Comparison of ENCODE assay signal across 9 cellular contexts in the genomic region with DNA sequence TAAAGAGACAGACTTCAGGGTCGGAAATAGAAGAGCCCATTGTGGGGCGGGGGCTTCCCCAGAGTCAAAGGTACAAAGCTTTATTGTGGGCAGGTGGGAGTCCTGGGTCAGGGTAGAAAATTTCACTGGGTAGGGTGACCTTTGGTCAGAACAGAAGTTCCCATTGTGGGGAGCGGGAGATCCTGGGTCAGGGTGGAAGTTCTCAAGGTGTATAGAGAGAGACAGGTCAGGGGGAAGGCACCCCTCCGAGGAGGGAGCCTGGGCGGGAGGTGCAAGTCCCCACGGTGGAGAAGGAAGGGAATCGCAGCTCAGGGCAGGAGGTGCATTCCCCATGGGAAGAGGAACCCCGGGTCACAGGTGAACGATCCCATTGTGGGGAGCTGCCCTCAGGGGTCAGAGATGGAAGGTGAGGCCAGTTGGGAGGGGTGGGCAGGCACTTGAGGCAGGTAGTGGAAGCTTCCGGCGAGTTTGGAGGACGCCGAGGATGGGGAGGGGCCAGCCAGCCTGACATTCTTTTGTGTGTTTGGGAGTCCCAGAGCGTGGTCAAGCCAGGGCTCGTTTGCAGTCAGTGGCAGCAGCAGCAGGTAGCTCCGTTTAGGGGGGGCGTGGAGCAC. TPM values are rescaled to one million over a fixed set of nuclear protein-coding genes. Genes with fewer than 3 reads are reported as not detected.
A peak's percentile ranks its signal among the peaks of the same experiment; 100 is the strongest.
DNase-seq lines count a peak whose midpoint lies in the region; ATAC-seq, FAIRE-seq and TF ChIP-seq lines count a peak whose summit lies in the region.
"Had no signal": no experiment of that assay in that cellular context is flagged by ENCODE, and none has a peak within 500 bp of the region (broad histone marks: within the 10 kb centered on the region; RNA-seq: fewer than 3 reads in every experiment).

No MANE protein-coding gene starts in this region.

- H3K4me1 ChIP-seq in GM12878 (ENCODE audit: control insufficient read depth, insufficient read depth, low read length), result 0 out of 2 replicates have a peak, but pooled peaks cover 5% of the 10 kb centered on the region

- peak overlapping the region; percentile 93 for H3K4me3 ChIP-seq in GM12878

- H3K9me3 ChIP-seq in GM12878 (replicated peaks; ENCODE audit: control insufficient read depth, insufficient read depth, low read length), result no peaks in the 10 kb centered on the region

- H3K9me3 Mint-ChIP-seq in activated CD4-positive, alpha-beta T cell treated with anti-CD3 and anti-CD28 coated beads for 36 hours (ENCODE audit: low read depth), result no peaks in the 10 kb centered on the region
- no peaks in the 10 kb centered on the region for H3K9me3 Mint-ChIP-seq in stimulated activated memory B cell treated with anti-CD40 and anti-IgM and Interleukin-4, amounts not matched to agents 10 μg/mL and 1 μg/mL and 100 μg/mL, for 72 hours

- CTCF ChIA-PET in activated CD4-positive, alpha-beta T cell treated with anti-CD3 and anti-CD28 coated beads for 36 hours (lab: Charles Lee), result interaction anchor here (1.0 to 2.9 kb wide), 7 partner anchors 8 to 173 kb away, joined by 3 to 10 read pairs (median 3); no protein-coding TSS in a partner anchor
- CTCF ChIA-PET in GM12878 (lab: Yijun Ruan, JAX), result interaction anchor here (0.7 to 1.7 kb wide), 7 partner anchors 10 to 125 kb away, joined by 3 to 10 read pairs (median 6); no protein-coding TSS in a partner anchor

- DNase-seq in activated CD4-positive, alpha-beta T cell treated with anti-CD3 and anti-CD28 coated beads for 36 hours, result peak; percentile 53
- DNase-seq in activated CD4-positive, alpha-beta T cell treated with anti-CD3 and anti-CD28 coated beads, Interleukin-2, amount 50 U/mL, for 4 hours, result no peak
- DNase-seq in NCI-H69 (lab: John Stamatoyannopoulos, UW), result peak; percentile 44
- DNase-seq in GM12878 (ENCODE audit: low read depth, low spot score), result no peak
- DNase-seq in islet precursor cell, result peak; percentile 85
- no peak for DNase-seq in cortex of kidney (lab: John Stamatoyannopoulos, UW)

- peak overlapping the region; percentile 61 for H3K4me2 ChIP-seq in GM12878 (ENCODE audit: control insufficient read depth, insufficient read depth)

- no peaks in the 10 kb centered on the region for H3K27me3 Mint-ChIP-seq in activated CD4-positive, alpha-beta T cell treated with anti-CD3 and anti-CD28 coated beads for 36 hours
- H3K27me3 Mint-ChIP-seq in stimulated activated memory B cell treated with anti-CD40 and anti-IgM and Interleukin-4, amounts not matched to agents 10 μg/mL and 1 μg/mL and 100 μg/mL, for 72 hours, result no peaks in the 10 kb centered on the region

- H3K27me3 ChIP-seq in GM12878 (replicated peaks in 1 of 2; ENCODE audit: control insufficient read depth in 2 of 2, insufficient read depth in 2 of 2, low read length in 1 of 2), result no peaks in the 10 kb centered on the region

- H3K4me1 Mint-ChIP-seq in activated CD4-positive, alpha-beta T cell treated with anti-CD3 and anti-CD28 coated beads for 36 hours, result peaks cover 13% of the 10 kb centered on the region
- H3K4me1 Mint-ChIP-seq in stimulated activated memory B cell treated with anti-CD40 and anti-IgM and Interleukin-4, amounts not matched to agents 10 μg/mL and 1 μg/mL and 100 μg/mL, for 72 hours, result peaks cover 44% of the 10 kb centered on the region

- intact Hi-C loops in activated CD4-positive, alpha-beta T cell treated with anti-CD3 and anti-CD28 coated beads for 36 hours (cut with DNase I, micrococcal nuclease), result loop anchor here (1.0 to 2.0 kb wide), 5 partner anchors 9 to 189 kb away; partner anchors contain the start of genes GALE (in 2 of the 2), PITHD1 (in 2 of the 2), ELOA (in 1 of the 2) and HMGCL (in 1 of the 2)
- intact Hi-C loops in GM12878 (cut with micrococcal nuclease; ENCODE audit: unreplicated experiment), result no loop called here

- H3K4me3 Mint-ChIP-seq in activated CD4-positive, alpha-beta T cell treated with anti-CD3 and anti-CD28 coated beads for 36 hours, result peak overlapping the region; percentile 86
- H3K4me3 Mint-ChIP-seq in stimulated activated memory B cell treated with anti-CD40 and anti-IgM and Interleukin-4, amounts not matched to agents 10 μg/mL and 1 μg/mL and 100 μg/mL, for 72 hours, result peak overlapping the region; percentile 93

- BruUV-seq in GM12878 (replicated peaks; lab: Mats Ljungman, UMichigan), result no TSS peak

- peak; percentile 37 for ATAC-seq in activated CD4-positive, alpha-beta T cell treated with anti-CD3 and anti-CD28 coated beads for 36 hours
- ATAC-seq in GM12878, result peak; percentile 65
- peak; percentile 7 for ATAC-seq in stimulated activated memory B cell treated with anti-CD40 and anti-IgM and Interleukin-4, amounts not matched to agents 10 μg/mL and 1 μg/mL and 100 μg/mL, for 72 hours
- ATAC-seq in HG03139 (IDR thresholded peaks at IDR 0.05; ENCODE audit: unreplicated experiment), result no peak

- TF ChIP-seq CTCF in GM12878 (IDR thresholded peaks at IDR 0.05 in 2 of 3, conservative IDR thresholded peaks at IDR 0.05 in 1 of 3; ENCODE audit: control insufficient read depth in 2 of 3, extremely low read depth in 1 of 3, insufficient read depth in 1 of 3, low read depth in 3 of 3, low read length in 3 of 3), result no peak

- H3K36me3 ChIP-seq in GM12878 (ENCODE audit: control insufficient read depth in 2 of 2, insufficient read depth in 2 of 2, low read length in 1 of 2), result peaks cover 14 to 16% of the 10 kb centered on the region in 2 experiments; a peak in 3 of 4 replicates

- SMC1A ChIA-PET in GM12878 (lab: Charles Lee; ENCODE audit: uncharacterized antibody, unreplicated experiment), result interaction anchor here (0.6 to 1.5 kb wide), 3 partner anchors 14 to 436 kb away, joined by 3 to 4 read pairs (median 3); no protein-coding TSS in a partner anchor

- POLR2A ChIA-PET in activated CD4-positive, alpha-beta T cell treated with anti-CD3 and anti-CD28 coated beads for 36 hours (lab: Charles Lee), result interaction anchor here (0.6 to 1.7 kb wide), 4 partner anchors 8 to 182 kb away, joined by 3 to 7 read pairs (median 4); partner anchors contain the start of genes GALE and PITHD1
- POLR2A ChIA-PET in GM12878 (lab: Charles Lee), result interaction anchor here (0.5 to 2.4 kb wide), 5 partner anchors 10 to 161 kb away, joined by 3 to 10 read pairs (median 3); partner anchors contain the start of gene PITHD1

- no peak for TF ChIP-seq EP300 in GM12878 (IDR thresholded peaks at IDR 0.05; ENCODE audit: borderline replicate concordance in 1 of 2, control insufficient read depth in 1 of 2, low read depth in 2 of 2, low read length in 2 of 2)

- peak overlapping the region; percentile 89 for H3K9ac ChIP-seq in GM12878 (ENCODE audit: control insufficient read depth, insufficient read depth, low read length)

- no peak for TF ChIP-seq RAD21 in GM12878 (IDR thresholded peaks at IDR 0.05; ENCODE audit: insufficient read depth, low read depth, low read length)

- RAD21 ChIA-PET in GM12878 (lab: Charles Lee; ENCODE audit: unreplicated experiment), result interaction anchor here (0.6 to 1.4 kb wide), 7 partner anchors 14 to 294 kb away, joined by 3 to 7 read pairs (median 3); partner anchors contain the start of gene PITHD1

- FAIRE-seq in GM12878 (lab: Jason Lieb, UNC), result no peak
- FAIRE-seq: colon had no signal

- 1% methylated on average over 16 of the region's 17 CpGs for WGBS in GM12878 (ENCODE audit: insufficient coverage, insufficient replicate concordance, low lambda C conversion rate, missing lambda C conversion rate)

- no peaks in the 10 kb centered on the region for H4K20me1 ChIP-seq in GM12878 (ENCODE audit: control insufficient read depth, insufficient read depth)

- H3K79me2 ChIP-seq in GM12878 (ENCODE audit: control insufficient read depth, insufficient read depth, low read length), result peaks cover 23% of the 10 kb centered on the region

- H3K27ac Mint-ChIP-seq in activated CD4-positive, alpha-beta T cell treated with anti-CD3 and anti-CD28 coated beads for 36 hours, result peak overlapping the region; percentile 79
- H3K27ac Mint-ChIP-seq in stimulated activated memory B cell treated with anti-CD40 and anti-IgM and Interleukin-4, amounts not matched to agents 10 μg/mL and 1 μg/mL and 100 μg/mL, for 72 hours, result peak overlapping the region; percentile 96

- H2AFZ ChIP-seq in GM12878 (ENCODE audit: control insufficient read depth, low read depth, low read length), result peak overlapping the region; percentile 96

- H3K27ac ChIP-seq in GM12878 (ENCODE audit: control insufficient read depth, insufficient read depth), result peak overlapping the region; percentile 71

- in situ Hi-C loops in GM12878 (cut with MboI), result loop anchor here (25.0 kb wide), 1 partner anchor 1446 kb away; the partner anchor contains the start of genes RSRP1 and SYF2

- no peak for TF ChIP-seq POLR2A in GM12878 (IDR thresholded peaks at IDR 0.05; ENCODE audit: low read depth, low read length)

- peaks cover 21% of the 10 kb centered on the region for H3K36me3 Mint-ChIP-seq in activated CD4-positive, alpha-beta T cell treated with anti-CD3 and anti-CD28 coated beads for 36 hours (ENCODE audit: low read depth)
- peaks cover 52% of the 10 kb centered on the region for H3K36me3 Mint-ChIP-seq in stimulated activated memory B cell treated with anti-CD40 and anti-IgM and Interleukin-4, amounts not matched to agents 10 μg/mL and 1 μg/mL and 100 μg/mL, for 72 hours

RNA-seq across cellular contexts. Expression of gene LYPLA2, which starts 0.6 kb away (rescaled TPM):
- total RNA-seq in activated CD4-positive, alpha-beta T cell treated with anti-CD3 and anti-CD28 coated beads for 36 hours, result 10 to 100 TPM; 55.0 to 64.8 TPM
- total RNA-seq in GM12878 (2013; cell fraction: nucleolus; rRNA removed), result 15.9 and 20.7 TPM in 2 replicates
- total RNA-seq in GM12878 (2014; rRNA removed) (94.0 and 107 TPM in 2 replicates), GM12878 (2014; rRNA removed; fragmentation: Illumina TruSeq; extraction: Trizol) (28.8 and 30.1 TPM in 2 replicates), GM12878 (2021) (77.0 and 79.6 TPM in 2 replicates)
- polyA plus RNA-seq in GM12878 (2011; ENCODE audit: low read depth), result 23.2 TPM
- polyA plus RNA-seq in GM12878 (2011; rRNA removed) (21.9 and 41.5 TPM in 2 replicates), GM12878 (2014; fragmentation: Illumina TruSeq; extraction: Trizol) (15.5 and 47.7 TPM in 2 replicates), GM12878 (2014; fragmentation: Nextera tagmentation; extraction: Ambion mirVana) (1 to 10 TPM; 2.7 to 5.9 TPM), GM12878 (2014; rRNA removed) (110 and 131 TPM in 2 replicates), GM12878 (2016; fragmentation: Nextera tagmentation; extraction: Ambion mirVana) (100 to 1,000 TPM; 116 to 129 TPM)
- polyA plus RNA-seq in GM12878 (2011; cell fraction: cytosol; rRNA removed), result 72.1 and 103 TPM in 2 replicates
- polyA plus RNA-seq in GM12878 (2011; cell fraction: nucleus; rRNA removed), result 115 and 123 TPM in 2 replicates
- polyA plus RNA-seq in GM12878 (2012), result 46.2 and 62.6 TPM in 2 replicates
- polyA minus RNA-seq in GM12878 (2011; rRNA and poly(A)+ RNA removed), result 25.5 and 47.7 TPM in 2 replicates
- 26.0 and 26.1 TPM in 2 replicates for polyA minus RNA-seq in GM12878 (2011; cell fraction: cytosol; rRNA and poly(A)+ RNA removed)
- 16.3 and 23.5 TPM in 2 replicates for polyA minus RNA-seq in GM12878 (2011; cell fraction: nucleus; rRNA and poly(A)+ RNA removed)

RNA-seq across cellular contexts. Expression of gene GALE, which starts 9.0 kb away (rescaled TPM):
- 10 to 100 TPM; 27.4 to 35.6 TPM for total RNA-seq in activated CD4-positive, alpha-beta T cell treated with anti-CD3 and anti-CD28 coated beads for 36 hours
- 22.6 and 31.0 TPM in 2 replicates for total RNA-seq in GM12878 (2013; cell fraction: nucleolus; rRNA removed)
- total RNA-seq in GM12878 (2014; rRNA removed), result 46.8 and 51.6 TPM in 2 replicates
- total RNA-seq in GM12878 (2014; rRNA removed; fragmentation: Illumina TruSeq; extraction: Trizol), result 24.2 and 27.6 TPM in 2 replicates
- total RNA-seq in GM12878 (2021), result 41.7 and 47.5 TPM in 2 replicates
- 11.5 TPM for polyA plus RNA-seq in GM12878 (2011; ENCODE audit: low read depth)
- 14.5 and 23.8 TPM in 2 replicates for polyA plus RNA-seq in GM12878 (2011; rRNA removed)
- polyA plus RNA-seq in GM12878 (2011; cell fraction: cytosol; rRNA removed), result 35.5 and 41.5 TPM in 2 replicates
- polyA plus RNA-seq in GM12878 (2011; cell fraction: nucleus; rRNA removed), result 46.5 and 47.9 TPM in 2 replicates
- polyA plus RNA-seq in GM12878 (2012), result 21.1 and 26.8 TPM in 2 replicates
- polyA plus RNA-seq in GM12878 (2014; fragmentation: Illumina TruSeq; extraction: Trizol), result 23.6 and 34.0 TPM in 2 replicates
- polyA plus RNA-seq in GM12878 (2014; fragmentation: Nextera tagmentation; extraction: Ambion mirVana), result 1 to 10 TPM; 4.2 to 10.0 TPM
- polyA plus RNA-seq in GM12878 (2014; rRNA removed), result 50.2 and 50.8 TPM in 2 replicates
- polyA plus RNA-seq in GM12878 (2016; fragmentation: Nextera tagmentation; extraction: Ambion mirVana), result 10 to 100 TPM; 72.2 to 93.7 TPM
- polyA minus RNA-seq in GM12878 (2011; rRNA and poly(A)+ RNA removed), result 10.7 and 20.4 TPM in 2 replicates
- 10.0 and 10.7 TPM in 2 replicates for polyA minus RNA-seq in GM12878 (2011; cell fraction: cytosol; rRNA and poly(A)+ RNA removed)
- 7.7 and 12.5 TPM in 2 replicates for polyA minus RNA-seq in GM12878 (2011; cell fraction: nucleus; rRNA and poly(A)+ RNA removed)

RNA-seq across cellular contexts. Expression of gene PITHD1, which starts 13.3 kb away (rescaled TPM):
- total RNA-seq in activated CD4-positive, alpha-beta T cell treated with anti-CD3 and anti-CD28 coated beads for 36 hours, result 10 to 100 TPM; 53.1 to 64.1 TPM
- total RNA-seq in GM12878 (2013; cell fraction: nucleolus; rRNA removed), result 19.1 and 27.2 TPM in 2 replicates
- total RNA-seq in GM12878 (2014; rRNA removed), result 75.6 and 81.1 TPM in 2 replicates
- 64.2 and 68.6 TPM in 2 replicates for total RNA-seq in GM12878 (2014; rRNA removed; fragmentation: Illumina TruSeq; extraction: Trizol)
- 61.7 and 65.5 TPM in 2 replicates for total RNA-seq in GM12878 (2021)
- 51.3 TPM for polyA plus RNA-seq in GM12878 (2011; ENCODE audit: low read depth)
- polyA plus RNA-seq in GM12878 (2011; rRNA removed), result 80.5 and 82.2 TPM in 2 replicates
- polyA plus RNA-seq in GM12878 (2011; cell fraction: cytosol; rRNA removed), result 52.2 and 60.4 TPM in 2 replicates
- 41.3 and 41.4 TPM in 2 replicates for polyA plus RNA-seq in GM12878 (2011; cell fraction: nucleus; rRNA removed)
- polyA plus RNA-seq in GM12878 (2012), result 43.9 and 44.2 TPM in 2 replicates
- polyA plus RNA-seq in GM12878 (2014; fragmentation: Illumina TruSeq; extraction: Trizol), result 64.4 and 69.9 TPM in 2 replicates
- polyA plus RNA-seq in GM12878 (2014; fragmentation: Nextera tagmentation; extraction: Ambion mirVana), result 10 to 100 TPM; 23.7 to 43.3 TPM
- polyA plus RNA-seq in GM12878 (2014; rRNA removed), result 69.6 and 72.6 TPM in 2 replicates
- polyA plus RNA-seq in GM12878 (2016; fragmentation: Nextera tagmentation; extraction: Ambion mirVana), result 10 to 100 TPM; 64.8 to 73.2 TPM
- polyA minus RNA-seq in GM12878 (2011; rRNA and poly(A)+ RNA removed), result 15.8 and 23.9 TPM in 2 replicates
- 7.1 and 9.4 TPM in 2 replicates for polyA minus RNA-seq in GM12878 (2011; cell fraction: cytosol; rRNA and poly(A)+ RNA removed)
- polyA minus RNA-seq in GM12878 (2011; cell fraction: nucleus; rRNA and poly(A)+ RNA removed), result 8.7 and 15.4 TPM in 2 replicates

RNA-seq across cellular contexts. Expression of gene HMGCL, which starts 33.7 kb away (rescaled TPM):
- total RNA-seq in activated CD4-positive, alpha-beta T cell treated with anti-CD3 and anti-CD28 coated beads for 36 hours, result 10 to 100 TPM; 31.9 to 46.0 TPM
- total RNA-seq in GM12878 (2013; cell fraction: nucleolus; rRNA removed), result 49.0 and 49.4 TPM in 2 replicates
- total RNA-seq in GM12878 (2014; rRNA removed), result 34.2 and 35.9 TPM in 2 replicates
- 29.4 and 34.0 TPM in 2 replicates for total RNA-seq in GM12878 (2014; rRNA removed; fragmentation: Illumina TruSeq; extraction: Trizol)
- total RNA-seq in GM12878 (2021), result 29.4 and 33.1 TPM in 2 replicates
- 32.9 TPM for polyA plus RNA-seq in GM12878 (2011; ENCODE audit: low read depth)
- polyA plus RNA-seq in GM12878 (2011; rRNA removed), result 30.6 and 35.5 TPM in 2 replicates
- polyA plus RNA-seq in GM12878 (2011; cell fraction: cytosol; rRNA removed), result 35.9 and 40.0 TPM in 2 replicates
- polyA plus RNA-seq in GM12878 (2011; cell fraction: nucleus; rRNA removed), result 21.1 and 28.7 TPM in 2 replicates
- 32.2 and 51.7 TPM in 2 replicates for polyA plus RNA-seq in GM12878 (2012)
- polyA plus RNA-seq in GM12878 (2014; fragmentation: Illumina TruSeq; extraction: Trizol), result 28.0 and 34.2 TPM in 2 replicates
- polyA plus RNA-seq in GM12878 (2014; fragmentation: Nextera tagmentation; extraction: Ambion mirVana), result 100 to 1,000 TPM in 1 of 2 experiments, 10 to 100 TPM in 1; 75.9 to 127 TPM
- polyA plus RNA-seq in GM12878 (2014; rRNA removed), result 32.1 and 37.3 TPM in 2 replicates
- polyA plus RNA-seq in GM12878 (2016; fragmentation: Nextera tagmentation; extraction: Ambion mirVana), result 10 to 100 TPM; 40.1 to 40.5 TPM
- polyA minus RNA-seq in GM12878 (2011; rRNA and poly(A)+ RNA removed), result 25.5 and 28.4 TPM in 2 replicates
- polyA minus RNA-seq in GM12878 (2011; cell fraction: cytosol; rRNA and poly(A)+ RNA removed), result 6.3 and 8.2 TPM in 2 replicates
- 8.8 and 12.3 TPM in 2 replicates for polyA minus RNA-seq in GM12878 (2011; cell fraction: nucleus; rRNA and poly(A)+ RNA removed)

RNA-seq across cellular contexts. Expression of gene ELOA, which starts 48.3 kb away (rescaled TPM):
- 10 to 100 TPM; 34.5 to 38.6 TPM for total RNA-seq in activated CD4-positive, alpha-beta T cell treated with anti-CD3 and anti-CD28 coated beads for 36 hours
- total RNA-seq in GM12878 (2013; cell fraction: nucleolus; rRNA removed), result 28.4 and 30.8 TPM in 2 replicates
- total RNA-seq in GM12878 (2014; rRNA removed) (31.3 and 31.8 TPM in 2 replicates), GM12878 (2014; rRNA removed; fragmentation: Illumina TruSeq; extraction: Trizol) (44.2 and 47.9 TPM in 2 replicates), GM12878 (2021) (46.2 and 46.6 TPM in 2 replicates)
- polyA plus RNA-seq in GM12878 (2011; ENCODE audit: low read depth), result 17.7 TPM
- polyA plus RNA-seq in GM12878 (2011; rRNA removed) (23.5 and 25.7 TPM in 2 replicates), GM12878 (2014; fragmentation: Illumina TruSeq; extraction: Trizol) (56.4 and 63.3 TPM in 2 replicates), GM12878 (2014; fragmentation: Nextera tagmentation; extraction: Ambion mirVana) (10 to 100 TPM; 20.1 to 24.8 TPM), GM12878 (2014; rRNA removed) (30.8 and 33.4 TPM in 2 replicates), GM12878 (2016; fragmentation: Nextera tagmentation; extraction: Ambion mirVana) (10 to 100 TPM; 57.7 to 63.6 TPM)
- 15.8 and 16.9 TPM in 2 replicates for polyA plus RNA-seq in GM12878 (2011; cell fraction: cytosol; rRNA removed)
- 24.1 and 27.3 TPM in 2 replicates for polyA plus RNA-seq in GM12878 (2011; cell fraction: nucleus; rRNA removed)
- 26.6 and 26.9 TPM in 2 replicates for polyA plus RNA-seq in GM12878 (2012)
- polyA minus RNA-seq in GM12878 (2011; rRNA and poly(A)+ RNA removed), result 16.8 and 18.0 TPM in 2 replicates
- 13.8 and 16.6 TPM in 2 replicates for polyA minus RNA-seq in GM12878 (2011; cell fraction: cytosol; rRNA and poly(A)+ RNA removed)
- polyA minus RNA-seq in GM12878 (2011; cell fraction: nucleus; rRNA and poly(A)+ RNA removed), result 8.3 and 14.5 TPM in 2 replicates

Comparison
In these comparisons a context has a peak if more than half of its experiments do, and no peak if none do; other contexts are left out.
1. DNase-seq: peak in activated CD4-positive, alpha-beta T cell treated with anti-CD3 and anti-CD28 coated beads for 36 hours (single experiment), NCI-H69 (single experiment) and islet precursor cell (single experiment); none in activated CD4-positive, alpha-beta T cell treated with anti-CD3 and anti-CD28 coated beads, Interleukin-2, amount 50 U/mL, for 4 hours (0 of 2), GM12878 (single experiment) and cortex of kidney (single experiment).